Comparison of ENCODE assay signal across 23 cellular contexts in the genomic region with DNA sequence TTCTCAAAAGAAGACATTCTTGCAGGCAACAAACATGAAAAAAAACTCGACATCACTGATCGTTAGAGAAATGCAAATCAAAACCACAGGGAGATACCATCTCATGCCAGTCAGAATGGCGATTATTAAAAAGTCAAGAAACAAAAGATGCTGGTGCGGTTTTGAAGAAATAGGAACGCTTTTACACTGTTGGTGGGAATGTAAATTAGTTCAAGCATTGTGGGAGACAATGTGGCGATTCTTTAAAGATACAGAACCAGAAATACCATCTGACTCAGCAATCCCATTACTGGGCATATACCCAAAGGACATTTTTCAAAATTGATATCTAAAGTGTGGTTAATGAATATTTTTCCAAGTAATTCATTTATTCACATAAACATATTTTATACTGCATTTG. TPM values are rescaled to one million over a fixed set of nuclear protein-coding genes. Genes with fewer than 3 reads are reported as not detected.
DNase-seq lines count a peak whose midpoint lies in the region; ATAC-seq, FAIRE-seq and TF ChIP-seq lines count a peak whose summit lies in the region.
"Had no signal": no experiment of that assay in that cellular context is flagged by ENCODE, and none has a peak within 500 bp of the region (broad histone marks: within the 10 kb centered on the region; RNA-seq: fewer than 3 reads in every experiment).

No MANE protein-coding gene starts in this region.

- H3K27ac ChIP-seq in astrocyte (ENCODE audit: low read depth, low read length), result no peak overlapping the region
- H3K27ac ChIP-seq: BLaER1, C4-2B, GM23248 had no signal

- H3K9me3 ChIP-seq in astrocyte (ENCODE audit: insufficient read depth, low read depth, low read length), result no peaks in the 10 kb centered on the region
- H3K9me3 ChIP-seq: BLaER1 had no signal

- no peak overlapping the region for H3K9ac ChIP-seq in astrocyte (ENCODE audit: low read length)
- H3K9ac ChIP-seq: BLaER1, GM23248 had no signal

- H3K4me2 ChIP-seq in astrocyte (ENCODE audit: low read length), result no peak overlapping the region
- H3K4me2 ChIP-seq: BLaER1 had no signal

- H3K4me1 Mint-ChIP-seq in HFFc6 (ENCODE audit: low read depth) (no peaks in the 10 kb centered on the region), astrocyte (ENCODE audit: low read depth, unreplicated experiment) (no peaks in the 10 kb centered on the region)
- H3K4me1 Mint-ChIP-seq: B cell; CD4-positive, CD25-positive, alpha-beta regulatory T cell; CD8-positive, alpha-beta memory T cell had no signal

- no peaks in the 10 kb centered on the region; the same call in 1 of the 2 replicates for H3K27me3 Mint-ChIP-seq in HFFc6 (ENCODE audit: insufficient read depth)
- no peaks in the 10 kb centered on the region for H3K27me3 Mint-ChIP-seq in astrocyte (ENCODE audit: low read depth, unreplicated experiment)
- H3K27me3 Mint-ChIP-seq: B cell; CD4-positive, CD25-positive, alpha-beta regulatory T cell; CD8-positive, alpha-beta memory T cell had no signal

- no peaks in the 10 kb centered on the region for H4K20me1 ChIP-seq in astrocyte (ENCODE audit: insufficient read depth, low read length)
- H4K20me1 ChIP-seq: BLaER1 had no signal

- no peak overlapping the region for H2AFZ ChIP-seq in astrocyte (ENCODE audit: low read depth, low read length)
- H2AFZ ChIP-seq: GM23248 had no signal

- H3K4me1 ChIP-seq in astrocyte (ENCODE audit: insufficient read depth, low read length), result no peaks in the 10 kb centered on the region
- H3K4me1 ChIP-seq: BLaER1 had no signal

- H3K27me3 ChIP-seq in astrocyte (ENCODE audit: insufficient read depth, low read length), result no peaks in the 10 kb centered on the region
- H3K27me3 ChIP-seq: BLaER1 had no signal

- TF ChIP-seq CTCF in HFFc6 (IDR thresholded peaks at IDR 0.05) (no peak), astrocyte (IDR thresholded peaks at IDR 0.05; ENCODE audit: insufficient read depth, low read depth, low read length) (no peak), astrocyte of the spinal cord (IDR thresholded peaks at IDR 0.05; ENCODE audit: low read depth, low read length) (no peak)

- no peak for DNase-seq in HFFc6
- peak; percentile 13 for DNase-seq in NCI-H526 treated with DMSO at 0.1 percent for 48 hours (lab: John Stamatoyannopoulos, UW)
- peak; percentile 63 for DNase-seq in astrocyte (ENCODE audit: low read depth)
- DNase-seq in astrocyte of the spinal cord (ENCODE audit: low read depth, low spot score), result peak; percentile 4
- no peak for DNase-seq in erythroblast (lab: John Stamatoyannopoulos, UW)
- DNase-seq in HT-29 (ENCODE audit: low spot score), result no peak
- DNase-seq: CD4-positive, CD25-positive, alpha-beta regulatory T cell; CD8-positive, alpha-beta memory T cell; DMS 273 treated with DMSO at 0.1 percent for 48 hours; DMS79; EL; GDM1; GM23248; H7; HCEC 1CT had no signal

- no peaks in the 10 kb centered on the region for H3K79me2 ChIP-seq in astrocyte (ENCODE audit: insufficient read depth, low read length)

- H3K27ac Mint-ChIP-seq in HFFc6, result no peak overlapping the region
- no peak overlapping the region for H3K27ac Mint-ChIP-seq in astrocyte (ENCODE audit: unreplicated experiment)
- H3K27ac Mint-ChIP-seq: B cell; CD4-positive, CD25-positive, alpha-beta regulatory T cell; CD8-positive, alpha-beta memory T cell had no signal

- H3K4me3 ChIP-seq in astrocyte (ENCODE audit: insufficient read depth, low read depth, low read length) (no peak overlapping the region), astrocyte of the spinal cord (ENCODE audit: low read depth, low read length) (no peak overlapping the region)
- H3K4me3 ChIP-seq: BLaER1, GM12878, GM23248 had no signal

- no peak for TF ChIP-seq POLR2A in erythroblast (IDR thresholded peaks at IDR 0.05; ENCODE audit: low read length)

- no peaks in the 10 kb centered on the region for H3K36me3 Mint-ChIP-seq in HFFc6 (ENCODE audit: low read depth)
- H3K36me3 Mint-ChIP-seq in astrocyte (ENCODE audit: low read depth, unreplicated experiment), result no peaks in the 10 kb centered on the region
- H3K36me3 Mint-ChIP-seq: CD4-positive, CD25-positive, alpha-beta regulatory T cell; CD8-positive, alpha-beta memory T cell had no signal

- ATAC-seq in GM21390 (IDR thresholded peaks at IDR 0.05; ENCODE audit: unreplicated experiment), result no peak
- ATAC-seq: GM12878 had no signal

- H3K36me3 ChIP-seq in astrocyte (ENCODE audit: insufficient read depth, low read length), result no peaks in the 10 kb centered on the region
- H3K36me3 ChIP-seq: BLaER1 had no signal

- no peak for FAIRE-seq in astrocyte (lab: Jason Lieb, UNC)
- FAIRE-seq: D721Med, GM12878, GM19239, H1 had no signal

- H3K4me3 Mint-ChIP-seq in HFFc6, result peak overlapping the region; percentile 4; the same call in 1 of the 2 replicates
- no peak overlapping the region for H3K4me3 Mint-ChIP-seq in astrocyte (ENCODE audit: unreplicated experiment)
- H3K4me3 Mint-ChIP-seq: B cell; CD4-positive, CD25-positive, alpha-beta regulatory T cell; CD8-positive, alpha-beta memory T cell had no signal

- no peaks in the 10 kb centered on the region for H3K9me3 Mint-ChIP-seq in HFFc6
- peaks cover 2% of the 10 kb centered on the region for H3K9me3 Mint-ChIP-seq in astrocyte (ENCODE audit: unreplicated experiment)

- in situ Hi-C loops in astrocyte of the spinal cord (cut with HindIII; ENCODE audit: low sequenced_read_pairs), result no loop called here

RNA-seq across cellular contexts. Expression of a gene that starts 39.6 kb away (rescaled TPM):
- total RNA-seq in HFFc6 (2021; fragmentation: NEBNext Ultra II Directional; extraction: Animal tissue kit (Norgen Biotek cat#: 25700)), result 10 to 100 TPM; 13.4 to 24.2 (median 23.0) TPM
- total RNA-seq in astrocyte, result 1.6 and 2.2 TPM in 2 replicates
- not detected in 2 replicates for total RNA-seq in HT-29 (2014; rRNA removed; shearing (Covaris generic))
- total RNA-seq: B cell; CD8-positive, alpha-beta memory T cell had no signal

Comparison
In these comparisons a context has a peak if more than half of its experiments do, and no peak if none do; other contexts are left out.
1. DNase-seq: peak in NCI-H526 treated with DMSO at 0.1 percent for 48 hours (single experiment), astrocyte (single experiment) and astrocyte of the spinal cord (single experiment); none in HFFc6 (single experiment), erythroblast (0 of 2) and HT-29 (single experiment).